Comparison of ENCODE assay signal across 12 cellular contexts in genomic region chr22:35367331-35367886, GRCh38. TPM values are rescaled to one million over a fixed set of nuclear protein-coding genes. Genes with fewer than 3 reads are reported as not detected.
DNase-seq lines count a peak whose midpoint lies in the region; ATAC-seq, FAIRE-seq and TF ChIP-seq lines count a peak whose summit lies in the region.
"Had no signal": no experiment of that assay in that cellular context is flagged by ENCODE, and none has a peak within 500 bp of the region (broad histone marks: within the 10 kb centered on the region; RNA-seq: fewer than 3 reads in every experiment).

No MANE protein-coding gene starts in this region.

- no peaks in the 10 kb centered on the region for H3K36me3 Mint-ChIP-seq in GM23338 (ENCODE audit: low read depth)
- H3K36me3 Mint-ChIP-seq: CD4-positive, CD25-positive, alpha-beta regulatory T cell had no signal

- in situ Hi-C loops in HepG2 (cut with HindIII; ENCODE audit: extremely low pct_ligation_motif_present, low pct_unique_long_range_greater_than_20kb), result no loop called here

- BruUV-seq in HepG2 (replicated peaks; lab: Mats Ljungman, UMichigan), result no TSS peak

- H3K4me3 ChIP-seq in GM23338 (no peak overlapping the region), HepG2 (replicated peaks in 1 of 3; ENCODE audit: insufficient read depth in 1 of 3, low read depth in 2 of 3, low read length in 3 of 3) (no peak overlapping the region)
- H3K4me3 ChIP-seq: prostate gland had no signal

- H3K36me3 ChIP-seq in GM23338 (ENCODE audit: insufficient read depth) (no peaks in the 10 kb centered on the region), HepG2 (replicated peaks in 1 of 2; ENCODE audit: control insufficient read depth in 1 of 2, insufficient read depth in 2 of 2, low read length in 2 of 2) (no peaks in the 10 kb centered on the region)
- H3K36me3 ChIP-seq: prostate gland had no signal

- CTCF ChIA-PET in HepG2 (lab: Yijun Ruan, JAX; ENCODE audit: low intra/inter-chr PET ratio, low total read pairs), result no interaction called here

- H4K20me1 ChIP-seq in GM23338 (replicated peaks; ENCODE audit: insufficient read depth), result no peaks in the 10 kb centered on the region
- no peaks in the 10 kb centered on the region for H4K20me1 ChIP-seq in HepG2 (ENCODE audit: insufficient read depth, low read length)

- H3K4me3 Mint-ChIP-seq in GM23338, result no peak overlapping the region
- H3K4me3 Mint-ChIP-seq: CD4-positive, CD25-positive, alpha-beta regulatory T cell had no signal

- TF ChIP-seq CTCF in GM23338 (conservative IDR thresholded peaks at IDR 0.05; ENCODE audit: low read depth in 2 of 2) (peak in 1 of 2 experiments; percentile 59; a peak in 2 of 4 replicates), HepG2 (CRISPR knock-in tag; IDR thresholded peaks at IDR 0.05) (0 out of 2 replicates have a peak, but pooled peaks have one; percentile 3)

- TF ChIP-seq POLR2A in HepG2 (IDR thresholded peaks at IDR 0.05; ENCODE audit: insufficient read depth in 1 of 2, low read depth in 2 of 2, low read length in 2 of 2), result no peak

- H3K27me3 Mint-ChIP-seq in GM23338 (ENCODE audit: insufficient read depth, low read depth, poor library complexity), result peaks cover 12% of the 10 kb centered on the region

- H3K27ac Mint-ChIP-seq in GM23338, result no peak overlapping the region

- no peak for FAIRE-seq in HepG2 (lab: Jason Lieb, UNC)

- H3K79me2 ChIP-seq in GM23338 (replicated peaks; ENCODE audit: insufficient read depth), result no peaks in the 10 kb centered on the region
- H3K79me2 ChIP-seq in HepG2 (ENCODE audit: insufficient read depth, low read length), result no peaks in the 10 kb centered on the region

- peaks cover 5% of the 10 kb centered on the region; the same call in 1 of the 3 replicates for H3K9me3 Mint-ChIP-seq in GM23338
- H3K9me3 Mint-ChIP-seq: CD4-positive, CD25-positive, alpha-beta regulatory T cell had no signal

- no peaks in the 10 kb centered on the region for H3K9me2 ChIP-seq in GM23338 (ENCODE audit: insufficient read depth)

- no peak for ATAC-seq in GM23338
- no peak for ATAC-seq in HepG2
- no peak for ATAC-seq in GM21515 (IDR thresholded peaks at IDR 0.05; ENCODE audit: unreplicated experiment)
- ATAC-seq in GM21447 (IDR thresholded peaks at IDR 0.05; ENCODE audit: unreplicated experiment), result no peak

- no peak for TF ChIP-seq RAD21 in HepG2 (CRISPR knock-in tag; IDR thresholded peaks at IDR 0.05)

- no peak overlapping the region for H3K9ac ChIP-seq in HepG2 (ENCODE audit: insufficient read depth, low read depth, low read length)

- H3K9me3 ChIP-seq in HepG2 (ENCODE audit: low read length), result no peaks in the 10 kb centered on the region
- H3K9me3 ChIP-seq: prostate gland had no signal

- H3K27ac ChIP-seq in GM23338 (ENCODE audit: low read depth) (no peak overlapping the region), HepG2 (ENCODE audit: extremely low read length, insufficient read depth, low read length) (no peak overlapping the region)
- H3K27ac ChIP-seq: prostate gland had no signal

- H3K4me2 ChIP-seq in GM23338 (no peak overlapping the region), HepG2 (ENCODE audit: low read depth, low read length) (peak overlapping the region; percentile 47)

- WGBS in HepG2 (ENCODE audit: low lambda C conversion rate), result 30% methylated on average over 9 of the region's 9 CpGs

- H2AFZ ChIP-seq in GM23338 (0 out of 2 replicates have a peak overlapping the region, but pooled peaks have one; percentile 52), HepG2 (ENCODE audit: low read length) (no peak overlapping the region)

- H3K4me1 Mint-ChIP-seq in GM23338, result peaks cover 16% of the 10 kb centered on the region

- intact Hi-C loops in HepG2 (cut with micrococcal nuclease; ENCODE audit: unreplicated experiment), result no loop called here

- POLR2A ChIA-PET in HepG2 (lab: Yijun Ruan, JAX), result interaction anchor here (1.0 kb wide), 1 partner anchor 9 kb away, joined by 3 read pairs; no protein-coding TSS in a partner anchor

- TF ChIP-seq EP300 in HepG2 (IDR thresholded peaks at IDR 0.05; ENCODE audit: low read depth in 2 of 2, low read length in 2 of 2) (no peak), HepG2 (CRISPR knock-in tag; IDR thresholded peaks at IDR 0.05; ENCODE audit: borderline replicate concordance) (no peak)

- H3F3A ChIP-seq in GM23338 (replicated peaks; ENCODE audit: low read depth), result no peaks in the 10 kb centered on the region

- DNase-seq in CD1c-positive myeloid dendritic cell (ENCODE audit: extremely low spot score), result peak; percentile 87
- no peak for DNase-seq in GM23338 (ENCODE audit: low spot score)
- peak; percentile 66 for DNase-seq in OCI-M1 (lab: John Stamatoyannopoulos, UW)
- no peak for DNase-seq in HepG2 (ENCODE audit: low spot score)
- DNase-seq in DMS53 (lab: John Stamatoyannopoulos, UW), result no peak
- no peak for DNase-seq in SHP77 (lab: John Stamatoyannopoulos, UW)
- DNase-seq: activated CD8-positive, alpha-beta memory T cell treated with anti-CD3 and anti-CD28 coated beads for 24 hours; CD4-positive, CD25-positive, alpha-beta regulatory T cell; stimulated activated CD4-positive, alpha-beta T cell treated with anti-CD3 and anti-CD28 coated beads, Interleukin-4, amount 100 ng/mL, for 4 hours had no signal

- H3K27me3 ChIP-seq in GM23338 (ENCODE audit: insufficient read depth), result no peaks in the 10 kb centered on the region
- no peaks in the 10 kb centered on the region for H3K27me3 ChIP-seq in HepG2 (ENCODE audit: control insufficient read depth in 1 of 2, insufficient read depth in 2 of 2, low read length in 2 of 2)

- H3K4me1 ChIP-seq in GM23338 (ENCODE audit: insufficient read depth), result peaks cover 17% of the 10 kb centered on the region
- H3K4me1 ChIP-seq in HepG2 (ENCODE audit: insufficient read depth, low read length), result peaks cover 93% of the 10 kb centered on the region
- H3K4me1 ChIP-seq: prostate gland had no signal

RNA-seq across cellular contexts. Expression of gene HMOX1, which starts 13.5 kb away (rescaled TPM):
- total RNA-seq in GM23338 (2014; rRNA removed; shearing (Covaris generic)), result 19.3 and 22.6 TPM in 2 replicates
- polyA plus RNA-seq in GM23338 (2016; fragmentation: Nextera tagmentation; extraction: Ambion mirVana), result 10.9 and 12.1 TPM in 2 replicates
- total RNA-seq in HepG2 (2016; rRNA removed; fragmentation: Illumina TruSeq; extraction: Trizol), result 53.6 and 54.1 TPM in 2 replicates
- 12.4 and 15.7 TPM in 2 replicates for total RNA-seq in HepG2 (2016; cell fraction: cytosol; rRNA removed; fragmentation: Illumina TruSeq; extraction: Trizol; ENCODE audit: low read depth)
- 43.9 and 54.4 TPM in 2 replicates for total RNA-seq in HepG2 (2016; cell fraction: insoluble cytoplasmic fraction; rRNA removed; fragmentation: Illumina TruSeq; extraction: Trizol)
- 23.2 and 25.0 TPM in 2 replicates for total RNA-seq in HepG2 (2016; cell fraction: membrane; rRNA removed; fragmentation: Illumina TruSeq; extraction: Trizol)
- total RNA-seq in HepG2 (2016; cell fraction: nucleus; rRNA removed; fragmentation: Illumina TruSeq; extraction: Trizol), result 22.0 and 26.2 TPM in 2 replicates
- 60.5 and 67.4 TPM in 2 replicates for polyA plus RNA-seq in HepG2 (2011; rRNA removed)
- polyA plus RNA-seq in HepG2 (2011; cell fraction: cytosol; rRNA removed), result 42.4 and 72.7 TPM in 2 replicates
- 28.4 and 28.9 TPM in 2 replicates for polyA plus RNA-seq in HepG2 (2011; cell fraction: nucleus; rRNA removed)
- polyA plus RNA-seq in HepG2 (2012), result 27.8 and 42.7 TPM in 2 replicates
- 12.3 and 13.2 TPM in 2 replicates for polyA plus RNA-seq in HepG2 (2016; cell fraction: cytosol; fragmentation: Illumina TruSeq; extraction: Trizol; ENCODE audit: low read depth)
- polyA plus RNA-seq in HepG2 (2016; cell fraction: insoluble cytoplasmic fraction; fragmentation: Illumina TruSeq; extraction: Trizol; ENCODE audit: low read depth), result 58.0 and 69.8 TPM in 2 replicates
- 18.6 and 20.3 TPM in 2 replicates for polyA plus RNA-seq in HepG2 (2016; cell fraction: membrane; fragmentation: Illumina TruSeq; extraction: Trizol; ENCODE audit: low read depth)
- 47.4 and 49.7 TPM in 2 replicates for polyA plus RNA-seq in HepG2 (2016; cell fraction: nucleus; fragmentation: Illumina TruSeq; extraction: Trizol; ENCODE audit: insufficient read depth, low read depth)
- polyA minus RNA-seq in HepG2 (2011; rRNA and poly(A)+ RNA removed; ENCODE audit: low replicate concordance), result 12.4 and 47.0 TPM in 2 replicates
- 23.6 and 31.0 TPM in 2 replicates for polyA minus RNA-seq in HepG2 (2011; cell fraction: cytosol; rRNA and poly(A)+ RNA removed)
- 8.1 and 10.9 TPM in 2 replicates for polyA minus RNA-seq in HepG2 (2011; cell fraction: nucleus; rRNA and poly(A)+ RNA removed)
- total RNA-seq: CD4-positive, CD25-positive, alpha-beta regulatory T cell had no signal

RNA-seq across cellular contexts. Expression of gene MCM5, which starts 32.5 kb away (rescaled TPM):
- 287 and 325 TPM in 2 replicates for total RNA-seq in GM23338 (2014; rRNA removed; shearing (Covaris generic))
- polyA plus RNA-seq in GM23338 (2016; fragmentation: Nextera tagmentation; extraction: Ambion mirVana), result 282 and 288 TPM in 2 replicates
- total RNA-seq in HepG2 (2016; rRNA removed; fragmentation: Illumina TruSeq; extraction: Trizol), result 87.1 and 93.5 TPM in 2 replicates
- total RNA-seq in HepG2 (2016; cell fraction: cytosol; rRNA removed; fragmentation: Illumina TruSeq; extraction: Trizol; ENCODE audit: low read depth), result 36.4 and 41.9 TPM in 2 replicates
- total RNA-seq in HepG2 (2016; cell fraction: insoluble cytoplasmic fraction; rRNA removed; fragmentation: Illumina TruSeq; extraction: Trizol), result 66.7 and 92.9 TPM in 2 replicates
- 53.5 and 61.3 TPM in 2 replicates for total RNA-seq in HepG2 (2016; cell fraction: membrane; rRNA removed; fragmentation: Illumina TruSeq; extraction: Trizol)
- 65.1 and 73.9 TPM in 2 replicates for total RNA-seq in HepG2 (2016; cell fraction: nucleus; rRNA removed; fragmentation: Illumina TruSeq; extraction: Trizol)
- polyA plus RNA-seq in HepG2 (2011; rRNA removed), result 35.0 and 40.2 TPM in 2 replicates
- 19.1 and 35.5 TPM in 2 replicates for polyA plus RNA-seq in HepG2 (2011; cell fraction: cytosol; rRNA removed)
- 35.1 and 61.3 TPM in 2 replicates for polyA plus RNA-seq in HepG2 (2011; cell fraction: nucleus; rRNA removed)
- 24.2 and 36.5 TPM in 2 replicates for polyA plus RNA-seq in HepG2 (2012)
- polyA plus RNA-seq in HepG2 (2016; cell fraction: cytosol; fragmentation: Illumina TruSeq; extraction: Trizol; ENCODE audit: low read depth), result 11.7 and 13.9 TPM in 2 replicates
- polyA plus RNA-seq in HepG2 (2016; cell fraction: insoluble cytoplasmic fraction; fragmentation: Illumina TruSeq; extraction: Trizol; ENCODE audit: low read depth), result 62.2 and 92.9 TPM in 2 replicates
- 18.4 and 22.6 TPM in 2 replicates for polyA plus RNA-seq in HepG2 (2016; cell fraction: membrane; fragmentation: Illumina TruSeq; extraction: Trizol; ENCODE audit: low read depth)
- polyA plus RNA-seq in HepG2 (2016; cell fraction: nucleus; fragmentation: Illumina TruSeq; extraction: Trizol; ENCODE audit: insufficient read depth, low read depth), result 116 and 125 TPM in 2 replicates
- 190 and 207 TPM in 2 replicates for polyA minus RNA-seq in HepG2 (2011; rRNA and poly(A)+ RNA removed; ENCODE audit: low replicate concordance)
- 29.2 and 59.2 TPM in 2 replicates for polyA minus RNA-seq in HepG2 (2011; cell fraction: cytosol; rRNA and poly(A)+ RNA removed)
- 25.5 and 42.9 TPM in 2 replicates for polyA minus RNA-seq in HepG2 (2011; cell fraction: nucleus; rRNA and poly(A)+ RNA removed)

Comparison
In these comparisons a context has a peak if more than half of its experiments do, and no peak if none do; other contexts are left out.
1. DNase-seq: peak in CD1c-positive myeloid dendritic cell (single experiment) and OCI-M1 (single experiment); none in GM23338 (single experiment), HepG2 (single experiment), DMS53 (single experiment) and SHP77 (0 of 2).